Comparison of ENCODE assay signal across 1 cellular context in the genomic region with DNA sequence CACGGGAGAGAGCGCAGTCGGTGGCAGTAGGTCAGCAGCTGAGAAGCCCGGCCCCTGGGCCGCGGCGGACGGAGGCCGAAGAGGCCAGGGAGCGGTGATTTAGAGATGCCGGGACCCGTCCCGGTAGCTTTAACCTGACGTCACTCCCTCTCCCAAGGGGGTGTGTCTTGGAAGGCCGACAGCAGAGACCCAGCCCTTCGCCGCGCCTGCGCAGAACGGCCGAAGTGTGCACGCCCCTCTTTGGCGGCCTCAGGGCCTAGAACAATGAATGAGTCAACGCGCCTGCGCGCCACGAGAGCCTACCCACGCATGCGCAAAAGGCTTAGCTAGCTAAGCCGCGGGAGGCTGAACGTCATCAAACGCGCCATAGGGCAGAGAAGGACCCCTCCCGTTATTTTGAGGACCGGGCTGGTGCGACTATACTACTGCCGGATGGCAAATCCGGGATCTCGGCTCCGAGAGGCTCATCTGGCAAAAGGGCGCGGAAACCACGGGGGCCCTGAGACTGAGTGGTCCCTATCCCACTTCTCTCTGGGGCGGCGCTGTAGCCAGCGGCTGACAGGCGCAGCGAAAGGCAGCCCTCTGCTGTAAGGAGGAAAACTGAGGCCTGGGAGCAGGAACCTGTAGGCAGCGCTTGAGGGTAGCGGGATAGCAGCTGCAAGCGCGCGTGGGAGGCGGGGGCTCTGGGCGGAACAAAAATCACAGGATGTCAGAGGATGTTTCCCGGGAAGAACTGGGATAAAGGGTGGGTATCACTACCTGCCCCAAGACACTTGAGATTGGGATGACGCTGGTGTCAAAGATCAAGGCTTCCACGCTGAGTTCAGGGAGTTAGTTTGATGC.
TF ChIP-seq lines count a peak whose summit lies in the region.

A gene with protein sequence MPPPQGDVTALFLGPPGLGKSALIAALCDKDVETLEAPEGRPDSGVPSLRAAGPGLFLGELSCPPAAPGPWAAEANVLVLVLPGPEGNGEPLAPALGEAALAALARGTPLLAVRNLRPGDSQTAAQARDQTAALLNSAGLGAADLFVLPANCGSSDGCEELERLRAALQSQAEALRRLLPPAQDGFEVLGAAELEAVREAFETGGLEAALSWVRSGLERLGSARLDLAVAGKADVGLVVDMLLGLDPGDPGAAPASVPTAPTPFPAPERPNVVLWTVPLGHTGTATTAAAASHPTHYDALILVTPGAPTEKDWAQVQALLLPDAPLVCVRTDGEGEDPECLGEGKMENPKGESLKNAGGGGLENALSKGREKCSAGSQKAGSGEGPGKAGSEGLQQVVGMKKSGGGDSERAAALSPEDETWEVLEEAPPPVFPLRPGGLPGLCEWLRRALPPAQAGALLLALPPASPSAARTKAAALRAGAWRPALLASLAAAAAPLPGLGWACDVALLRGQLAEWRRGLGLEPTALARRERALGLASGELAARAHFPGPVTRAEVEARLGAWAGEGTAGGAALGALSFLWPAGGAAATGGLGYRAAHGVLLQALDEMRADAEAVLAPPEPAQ (minus strand): TSS at position 136 of the 843 bp plus-strand sequence. CDS start 796 bp downstream, outside the sequence.
A gene with protein sequence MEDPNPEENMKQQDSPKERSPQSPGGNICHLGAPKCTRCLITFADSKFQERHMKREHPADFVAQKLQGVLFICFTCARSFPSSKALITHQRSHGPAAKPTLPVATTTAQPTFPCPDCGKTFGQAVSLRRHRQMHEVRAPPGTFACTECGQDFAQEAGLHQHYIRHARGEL (plus strand): TSS at position 597 of the 843 bp plus-strand sequence. CDS start 514 bp downstream, outside the sequence.

TF ChIP-seq in HepG2, 621 proteins besides CTCF, POLR2A, EP300 and RAD21 (continues in another document):
- TF ChIP-seq JDP2 (CRISPR knock-in tag; IDR thresholded peaks at IDR 0.05; ENCODE audit: borderline replicate concordance) (no peak), ZNF629 (CRISPR knock-in tag; conservative IDR thresholded peaks at IDR 0.05) (peak; percentile 94), ZMYM4 (CRISPR knock-in tag; IDR thresholded peaks at IDR 0.05) (peak; percentile 57; the same call in 1 of the 2 replicates), SP1 (IDR thresholded peaks at IDR 0.05) (no peak), SP1 (CRISPR knock-in tag; IDR thresholded peaks at IDR 0.05) (peak; percentile 43; the same call in 1 of the 2 replicates), RNF2 (conservative IDR thresholded peaks at IDR 0.05; ENCODE audit: low read depth) (no peak), MTF1 (CRISPR knock-in tag; IDR thresholded peaks at IDR 0.05) (no peak), NAIF1 (CRISPR knock-in tag; IDR thresholded peaks at IDR 0.05; ENCODE audit: borderline replicate concordance) (0 out of 2 replicates have a peak, but pooled peaks have one; percentile 66), RARA (CRISPR knock-in tag; IDR thresholded peaks at IDR 0.05) (peak; percentile 36; the same call in 1 of the 2 replicates), ZNF549 (CRISPR knock-in tag; IDR thresholded peaks at IDR 0.05) (no peak), ZNF136 (CRISPR knock-in tag; IDR thresholded peaks at IDR 0.05; ENCODE audit: low read depth) (peak; percentile 80), PHF20 (CRISPR knock-in tag; IDR thresholded peaks at IDR 0.05) (peak; percentile 98), SAFB2 (CRISPR knock-in tag; IDR thresholded peaks at IDR 0.05; ENCODE audit: borderline replicate concordance, low read depth) (peak; percentile 4; the same call in 1 of the 2 replicates), NR2F1 (CRISPR knock-in tag; IDR thresholded peaks at IDR 0.05) (0 out of 4 replicates have a peak, but pooled peaks have one; percentile 11 to 50), ARHGAP35 (CRISPR knock-in tag; IDR thresholded peaks at IDR 0.05; ENCODE audit: borderline replicate concordance) (no peak), RBM39 (IDR thresholded peaks at IDR 0.05; ENCODE audit: low read depth, low read length, poor library complexity, severe bottlenecking) (peak; percentile 56), MED1 (CRISPR knock-in tag; IDR thresholded peaks at IDR 0.05) (peak; percentile 34), SP2 (CRISPR knock-in tag; IDR thresholded peaks at IDR 0.05) (0 out of 2 replicates have a peak, but pooled peaks have one; percentile 11), MAZ (IDR thresholded peaks at IDR 0.05; ENCODE audit: borderline replicate concordance, low read depth, low read length) (no peak; the same call in 1 of the 2 replicates), MAZ (CRISPR knock-in tag; IDR thresholded peaks at IDR 0.05; ENCODE audit: low read depth) (peak; percentile 72), ZBTB3 (CRISPR knock-in tag; IDR thresholded peaks at IDR 0.05; ENCODE audit: borderline replicate concordance, low read depth) (peak; percentile 94), ZNF335 (CRISPR knock-in tag; IDR thresholded peaks at IDR 0.05) (peak; percentile 100), HDAC6 (IDR thresholded peaks at IDR 0.05; ENCODE audit: low read depth, low read length) (peak; percentile 96; the same call in 1 of the 2 replicates), KLF11 (CRISPR knock-in tag; IDR thresholded peaks at IDR 0.05) (no peak), NRL (CRISPR knock-in tag; IDR thresholded peaks at IDR 0.05; ENCODE audit: borderline replicate concordance) (peak; percentile 88; the same call in 1 of the 2 replicates)
- TF ChIP-seq, protein P1, sequence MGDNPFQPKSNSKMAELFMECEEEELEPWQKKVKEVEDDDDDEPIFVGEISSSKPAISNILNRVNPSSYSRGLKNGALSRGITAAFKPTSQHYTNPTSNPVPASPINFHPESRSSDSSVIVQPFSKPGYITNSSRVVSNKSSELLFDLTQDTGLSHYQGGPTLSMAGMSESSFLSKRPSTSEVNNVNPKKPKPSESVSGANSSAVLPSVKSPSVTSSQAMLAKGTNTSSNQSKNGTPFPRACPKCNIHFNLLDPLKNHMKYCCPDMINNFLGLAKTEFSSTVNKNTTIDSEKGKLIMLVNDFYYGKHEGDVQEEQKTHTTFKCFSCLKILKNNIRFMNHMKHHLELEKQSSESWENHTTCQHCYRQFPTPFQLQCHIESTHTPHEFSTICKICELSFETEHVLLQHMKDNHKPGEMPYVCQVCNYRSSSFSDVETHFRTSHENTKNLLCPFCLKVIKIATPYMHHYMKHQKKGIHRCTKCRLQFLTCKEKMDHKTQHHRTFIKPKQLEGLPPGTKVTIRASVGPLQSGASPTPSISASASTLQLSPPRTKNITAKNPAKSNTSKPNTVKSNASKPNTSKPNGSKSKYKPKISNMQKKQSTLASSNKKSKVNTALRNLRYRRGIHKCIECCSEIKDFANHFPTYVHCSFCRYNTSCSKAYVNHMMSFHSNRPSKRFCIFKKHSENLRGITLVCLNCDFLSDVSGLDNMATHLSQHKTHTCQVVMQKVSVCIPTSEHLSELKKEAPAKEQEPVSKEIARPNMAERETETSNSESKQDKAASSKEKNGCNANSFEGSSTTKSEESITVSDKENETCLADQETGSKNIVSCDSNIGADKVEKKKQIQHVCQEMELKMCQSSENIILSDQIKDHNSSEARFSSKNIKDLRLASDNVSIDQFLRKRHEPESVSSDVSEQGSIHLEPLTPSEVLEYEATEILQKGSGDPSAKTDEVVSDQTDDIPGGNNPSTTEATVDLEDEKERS (CRISPR knock-in tag; IDR thresholded peaks at IDR 0.05) = 0 out of 2 replicates have a peak, but pooled peaks have one; percentile 4
- TF ChIP-seq, protein P2, sequence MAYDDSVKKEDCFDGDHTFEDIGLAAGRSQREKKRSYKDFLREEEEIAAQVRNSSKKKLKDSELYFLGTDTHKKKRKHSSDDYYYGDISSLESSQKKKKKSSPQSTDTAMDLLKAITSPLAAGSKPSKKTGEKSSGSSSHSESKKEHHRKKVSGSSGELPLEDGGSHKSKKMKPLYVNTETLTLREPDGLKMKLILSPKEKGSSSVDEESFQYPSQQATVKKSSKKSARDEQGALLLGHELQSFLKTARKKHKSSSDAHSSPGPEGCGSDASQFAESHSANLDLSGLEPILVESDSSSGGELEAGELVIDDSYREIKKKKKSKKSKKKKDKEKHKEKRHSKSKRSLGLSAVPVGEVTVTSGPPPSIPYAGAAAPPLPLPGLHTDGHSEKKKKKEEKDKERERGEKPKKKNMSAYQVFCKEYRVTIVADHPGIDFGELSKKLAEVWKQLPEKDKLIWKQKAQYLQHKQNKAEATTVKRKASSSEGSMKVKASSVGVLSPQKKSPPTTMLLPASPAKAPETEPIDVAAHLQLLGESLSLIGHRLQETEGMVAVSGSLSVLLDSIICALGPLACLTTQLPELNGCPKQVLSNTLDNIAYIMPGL (CRISPR knock-in tag; IDR thresholded peaks at IDR 0.05; ENCODE audit: borderline replicate concordance in 1 of 2, low read depth in 1 of 2) = peak; percentile 55 to 71; a peak in 2 of 4 replicates
- TF ChIP-seq, protein P3, sequence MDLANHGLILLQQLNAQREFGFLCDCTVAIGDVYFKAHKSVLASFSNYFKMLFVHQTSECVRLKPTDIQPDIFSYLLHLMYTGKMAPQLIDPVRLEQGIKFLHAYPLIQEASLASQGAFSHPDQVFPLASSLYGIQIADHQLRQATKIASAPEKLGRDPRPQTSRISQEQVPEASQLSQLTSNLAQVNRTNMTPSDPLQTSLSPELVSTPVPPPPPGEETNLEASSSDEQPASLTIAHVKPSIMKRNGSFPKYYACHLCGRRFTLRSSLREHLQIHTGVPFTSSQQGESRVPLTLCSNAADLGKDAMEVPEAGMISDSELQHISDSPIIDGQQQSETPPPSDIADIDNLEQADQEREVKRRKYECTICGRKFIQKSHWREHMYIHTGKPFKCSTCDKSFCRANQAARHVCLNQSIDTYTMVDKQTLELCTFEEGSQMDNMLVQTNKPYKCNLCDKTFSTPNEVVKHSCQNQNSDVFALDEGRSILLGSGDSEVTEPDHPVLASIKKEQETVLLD (CRISPR knock-in tag; IDR thresholded peaks at IDR 0.05; ENCODE audit: low read depth) = peak; percentile 89
- TF ChIP-seq, protein P4, sequence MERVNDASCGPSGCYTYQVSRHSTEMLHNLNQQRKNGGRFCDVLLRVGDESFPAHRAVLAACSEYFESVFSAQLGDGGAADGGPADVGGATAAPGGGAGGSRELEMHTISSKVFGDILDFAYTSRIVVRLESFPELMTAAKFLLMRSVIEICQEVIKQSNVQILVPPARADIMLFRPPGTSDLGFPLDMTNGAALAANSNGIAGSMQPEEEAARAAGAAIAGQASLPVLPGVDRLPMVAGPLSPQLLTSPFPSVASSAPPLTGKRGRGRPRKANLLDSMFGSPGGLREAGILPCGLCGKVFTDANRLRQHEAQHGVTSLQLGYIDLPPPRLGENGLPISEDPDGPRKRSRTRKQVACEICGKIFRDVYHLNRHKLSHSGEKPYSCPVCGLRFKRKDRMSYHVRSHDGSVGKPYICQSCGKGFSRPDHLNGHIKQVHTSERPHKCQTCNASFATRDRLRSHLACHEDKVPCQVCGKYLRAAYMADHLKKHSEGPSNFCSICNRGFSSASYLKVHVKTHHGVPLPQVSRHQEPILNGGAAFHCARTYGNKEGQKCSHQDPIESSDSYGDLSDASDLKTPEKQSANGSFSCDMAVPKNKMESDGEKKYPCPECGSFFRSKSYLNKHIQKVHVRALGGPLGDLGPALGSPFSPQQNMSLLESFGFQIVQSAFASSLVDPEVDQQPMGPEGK (CRISPR knock-in tag; IDR thresholded peaks at IDR 0.05) = 0 out of 2 replicates have a peak, but pooled peaks have one; percentile 28
- TF ChIP-seq, protein P5, sequence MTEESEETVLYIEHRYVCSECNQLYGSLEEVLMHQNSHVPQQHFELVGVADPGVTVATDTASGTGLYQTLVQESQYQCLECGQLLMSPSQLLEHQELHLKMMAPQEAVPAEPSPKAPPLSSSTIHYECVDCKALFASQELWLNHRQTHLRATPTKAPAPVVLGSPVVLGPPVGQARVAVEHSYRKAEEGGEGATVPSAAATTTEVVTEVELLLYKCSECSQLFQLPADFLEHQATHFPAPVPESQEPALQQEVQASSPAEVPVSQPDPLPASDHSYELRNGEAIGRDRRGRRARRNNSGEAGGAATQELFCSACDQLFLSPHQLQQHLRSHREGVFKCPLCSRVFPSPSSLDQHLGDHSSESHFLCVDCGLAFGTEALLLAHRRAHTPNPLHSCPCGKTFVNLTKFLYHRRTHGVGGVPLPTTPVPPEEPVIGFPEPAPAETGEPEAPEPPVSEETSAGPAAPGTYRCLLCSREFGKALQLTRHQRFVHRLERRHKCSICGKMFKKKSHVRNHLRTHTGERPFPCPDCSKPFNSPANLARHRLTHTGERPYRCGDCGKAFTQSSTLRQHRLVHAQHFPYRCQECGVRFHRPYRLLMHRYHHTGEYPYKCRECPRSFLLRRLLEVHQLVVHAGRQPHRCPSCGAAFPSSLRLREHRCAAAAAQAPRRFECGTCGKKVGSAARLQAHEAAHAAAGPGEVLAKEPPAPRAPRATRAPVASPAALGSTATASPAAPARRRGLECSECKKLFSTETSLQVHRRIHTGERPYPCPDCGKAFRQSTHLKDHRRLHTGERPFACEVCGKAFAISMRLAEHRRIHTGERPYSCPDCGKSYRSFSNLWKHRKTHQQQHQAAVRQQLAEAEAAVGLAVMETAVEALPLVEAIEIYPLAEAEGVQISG (CRISPR knock-in tag; IDR thresholded peaks at IDR 0.05) = peak; percentile 79
- TF ChIP-seq, protein P6, sequence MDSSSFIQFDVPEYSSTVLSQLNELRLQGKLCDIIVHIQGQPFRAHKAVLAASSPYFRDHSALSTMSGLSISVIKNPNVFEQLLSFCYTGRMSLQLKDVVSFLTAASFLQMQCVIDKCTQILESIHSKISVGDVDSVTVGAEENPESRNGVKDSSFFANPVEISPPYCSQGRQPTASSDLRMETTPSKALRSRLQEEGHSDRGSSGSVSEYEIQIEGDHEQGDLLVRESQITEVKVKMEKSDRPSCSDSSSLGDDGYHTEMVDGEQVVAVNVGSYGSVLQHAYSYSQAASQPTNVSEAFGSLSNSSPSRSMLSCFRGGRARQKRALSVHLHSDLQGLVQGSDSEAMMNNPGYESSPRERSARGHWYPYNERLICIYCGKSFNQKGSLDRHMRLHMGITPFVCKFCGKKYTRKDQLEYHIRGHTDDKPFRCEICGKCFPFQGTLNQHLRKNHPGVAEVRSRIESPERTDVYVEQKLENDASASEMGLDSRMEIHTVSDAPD (CRISPR knock-in tag; IDR thresholded peaks at IDR 0.05) = no peak
- TF ChIP-seq, protein P7, sequence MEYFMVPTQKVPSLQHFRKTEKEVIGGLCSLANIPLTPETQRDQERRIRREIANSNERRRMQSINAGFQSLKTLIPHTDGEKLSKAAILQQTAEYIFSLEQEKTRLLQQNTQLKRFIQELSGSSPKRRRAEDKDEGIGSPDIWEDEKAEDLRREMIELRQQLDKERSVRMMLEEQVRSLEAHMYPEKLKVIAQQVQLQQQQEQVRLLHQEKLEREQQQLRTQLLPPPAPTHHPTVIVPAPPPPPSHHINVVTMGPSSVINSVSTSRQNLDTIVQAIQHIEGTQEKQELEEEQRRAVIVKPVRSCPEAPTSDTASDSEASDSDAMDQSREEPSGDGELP (IDR thresholded peaks at IDR 0.05; ENCODE audit: borderline replicate concordance, low read depth) = peak; percentile 75; the same call in 1 of the 2 replicates
- TF ChIP-seq, protein P8, sequence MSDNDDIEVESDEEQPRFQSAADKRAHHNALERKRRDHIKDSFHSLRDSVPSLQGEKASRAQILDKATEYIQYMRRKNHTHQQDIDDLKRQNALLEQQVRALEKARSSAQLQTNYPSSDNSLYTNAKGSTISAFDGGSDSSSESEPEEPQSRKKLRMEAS (IDR thresholded peaks at IDR 0.05) = peak; percentile 43
